Comparison of ENCODE assay signal across 21 cellular contexts in genomic region chr6:14235653-14236356, GRCh38.
DNase-seq lines count a peak whose midpoint lies in the region; ATAC-seq and TF ChIP-seq lines count a peak whose summit lies in the region.
"Had no signal": no experiment of that assay in that cellular context is flagged by ENCODE, and none has a peak within 500 bp of the region (broad histone marks: within the 10 kb centered on the region; RNA-seq: fewer than 3 reads in every experiment).

No MANE protein-coding gene starts in this region.

- H3K4me1 ChIP-seq in OCI-LY7 (ENCODE audit: insufficient read depth, low read length, poor library complexity, severe bottlenecking) (peaks cover 65% of the 10 kb centered on the region), vagina (no peaks in the 10 kb centered on the region)
- H3K4me1 ChIP-seq: A549 had no signal

- H4K20me1 ChIP-seq in OCI-LY7 (ENCODE audit: insufficient read depth, low read length) = no peaks in the 10 kb centered on the region

- H3K36me3 Mint-ChIP-seq in naive B cell = peaks cover 7 to 14% of the 10 kb centered on the region in 2 donors
- H3K36me3 Mint-ChIP-seq: CD4-positive, CD25-positive, alpha-beta regulatory T cell had no signal

- peak overlapping the region in 4 of 6 donors; percentile 9 to 74 (median 28) for H3K27ac Mint-ChIP-seq in naive B cell
- H3K27ac Mint-ChIP-seq: B cell had no signal

- no peaks in the 10 kb centered on the region for H3K27me3 Mint-ChIP-seq in naive B cell
- H3K27me3 Mint-ChIP-seq: B cell had no signal

- H3K79me2 ChIP-seq in OCI-LY7 (ENCODE audit: insufficient read depth, low read depth, low read length) = no peaks in the 10 kb centered on the region

- ATAC-seq in naive B cell (ENCODE audit: low read depth in 2 of 2) (no peak), GM21576 (IDR thresholded peaks at IDR 0.05; ENCODE audit: unreplicated experiment) (no peak), HG02798 (IDR thresholded peaks at IDR 0.05; ENCODE audit: poor library complexity, unreplicated experiment) (no peak), HG03469 (IDR thresholded peaks at IDR 0.05; ENCODE audit: unreplicated experiment) (no peak)
- ATAC-seq: A549 had no signal

- H3K36me3 ChIP-seq in OCI-LY7 (ENCODE audit: insufficient read depth, low read length) (peaks cover 19% of the 10 kb centered on the region), vagina (no peaks in the 10 kb centered on the region)

- H3K27ac ChIP-seq in OCI-LY7 (ENCODE audit: low read depth, low read length, poor library complexity, severe bottlenecking) (no peak overlapping the region), vagina (no peak overlapping the region)
- H3K27ac ChIP-seq: A549, RWPE1, SK-N-MC had no signal

- peaks cover 19% of the 10 kb centered on the region for H3K9me3 ChIP-seq in OCI-LY7 (ENCODE audit: low read length)
- no peaks in the 10 kb centered on the region for H3K9me3 ChIP-seq in vagina
- H3K9me3 ChIP-seq: A549 had no signal

- POLR2A ChIA-PET in OCI-LY7 (lab: Charles Lee) = interaction anchor here (0.6 to 6.0 kb wide), 6 partner anchors 8 to 56 kb away, joined by 3 to 58 read pairs (median 10); no protein-coding TSS in a partner anchor

- no peaks in the 10 kb centered on the region for H3K27me3 ChIP-seq in vagina

- TF ChIP-seq POLR2A in vagina (IDR thresholded peaks at IDR 0.05) = no peak

- H3K9me3 Mint-ChIP-seq in naive B cell = peaks cover 0 to 5% (median 0%) of the 10 kb centered on the region in 7 donors

- no peaks in the 10 kb centered on the region for H3K9me2 ChIP-seq in OCI-LY7 (ENCODE audit: insufficient read depth, low read length)

- no peak overlapping the region for H3K4me2 ChIP-seq in OCI-LY7 (ENCODE audit: low read length)
- H3K4me2 ChIP-seq: A549 had no signal

- no peak overlapping the region for H3K4me3 ChIP-seq in OCI-LY7 (ENCODE audit: low read depth, low read length, poor library complexity, severe bottlenecking)
- no peak overlapping the region for H3K4me3 ChIP-seq in vagina
- H3K4me3 ChIP-seq: A549, SK-N-MC had no signal

- peak overlapping the region in 1 of 8 donors; percentile 40 for H3K4me3 Mint-ChIP-seq in naive B cell
- H3K4me3 Mint-ChIP-seq: B cell; CD4-positive, CD25-positive, alpha-beta regulatory T cell had no signal

- no TSS peak for BruUV-seq in OCI-LY7 (replicated peaks; lab: Mats Ljungman, UMichigan)

- H3K4me1 Mint-ChIP-seq in naive B cell = peaks cover 40 to 59% (median 48%) of the 10 kb centered on the region in 3 donors

- CTCF ChIA-PET in OCI-LY7 (lab: Charles Lee; ENCODE audit: unreplicated experiment) = interaction anchor here (1.2 kb wide), 1 partner anchor 11 kb away, joined by 3 read pairs; no protein-coding TSS in a partner anchor

- intact Hi-C loops in OCI-LY7 (cut with micrococcal nuclease; ENCODE audit: unreplicated experiment) = no loop called here
- intact Hi-C loops in vagina (cut with DNase I) = no loop called here

- DNase-seq in ELF-1 (ENCODE audit: low read depth, low spot score) = peak; percentile 12
- no peak for DNase-seq in OCI-LY7 (ENCODE audit: low spot score)
- no peak for DNase-seq in naive B cell
- peak; percentile 54 to 61 for DNase-seq in vagina (ENCODE audit: extremely low spot score in 2 of 2)
- DNase-seq: CD4-positive, CD25-positive, alpha-beta regulatory T cell; HCEC 1CT; NCI-H1105; NCI-H146; NCI-H2029; NCI-H226; NCI-H510A treated with DMSO at 0.1 percent for 48 hours; NCI-H748 treated with DMSO at 0.1 percent for 48 hours; SHP77 treated with DMSO at 0.1 percent for 48 hours; SW 1271 had no signal

- peak overlapping the region; percentile 66; the same call in 1 of the 2 replicates for H2AFZ ChIP-seq in OCI-LY7 (ENCODE audit: low read length)

- no peak for TF ChIP-seq CTCF in OCI-LY7 (conservative IDR thresholded peaks at IDR 0.05; ENCODE audit: low read length)
- TF ChIP-seq CTCF in vagina (IDR thresholded peaks at IDR 0.05) = no peak

Comparison
In these comparisons a context has a peak if more than half of its experiments do, and no peak if none do; other contexts are left out.
1. DNase-seq: peak in ELF-1 (single experiment) and vagina (2 of 2); none in OCI-LY7 (single experiment) and naive B cell (single experiment).